ENCODE assay signal across 9 cellular contexts in the genomic region with DNA sequence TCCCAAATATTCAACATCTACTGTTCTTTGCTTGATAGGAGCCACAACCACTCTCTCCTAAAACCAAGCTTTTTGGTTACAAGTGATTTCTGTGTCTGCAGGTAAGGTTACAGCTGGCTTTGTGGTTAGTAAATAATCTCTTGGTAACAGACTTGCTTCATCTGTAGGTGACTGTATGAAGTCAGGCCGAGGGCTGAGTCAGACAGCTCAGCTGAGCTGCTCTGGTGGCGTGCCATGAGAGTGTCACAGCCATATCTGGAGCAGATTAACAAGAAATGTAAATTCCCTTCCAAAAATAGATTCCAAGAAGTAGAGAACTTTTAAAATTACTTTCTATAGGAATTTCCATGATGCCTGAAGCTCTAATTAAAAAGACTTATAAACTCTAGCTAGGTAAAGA. TPM values are rescaled to one million over a fixed set of nuclear protein-coding genes. Genes with fewer than 3 reads are reported as not detected.
A peak's percentile ranks its signal among the peaks of the same experiment; 100 is the strongest.
DNase-seq lines count a peak whose midpoint lies in the region; ATAC-seq, FAIRE-seq and TF ChIP-seq lines count a peak whose summit lies in the region.
"Had no signal": no experiment of that assay in that cellular context is flagged by ENCODE, and none has a peak within 500 bp of the region (broad histone marks: within the 10 kb centered on the region; RNA-seq: fewer than 3 reads in every experiment).

No MANE protein-coding gene starts in this region.

- no peak overlapping the region for H3K27ac Mint-ChIP-seq in CD4-positive, alpha-beta T cell
- H3K27ac Mint-ChIP-seq in naive thymus-derived CD4-positive, alpha-beta T cell: no peak overlapping the region

- peak overlapping the region; percentile 55 for H3K27ac ChIP-seq in SJSA1
- H3K27ac ChIP-seq in mesenchymal stem cell (ENCODE audit: low read length, poor library complexity, severe bottlenecking): no peak overlapping the region
- no peak overlapping the region for H3K27ac ChIP-seq in CD4-positive, alpha-beta T cell (ENCODE audit: low read depth, low read length)
- H3K27ac ChIP-seq in naive thymus-derived CD4-positive, alpha-beta T cell (ENCODE audit: low read depth, low read length): no peak overlapping the region

- H3K9me3 ChIP-seq in SJSA1 (replicated peaks): no peaks in the 10 kb centered on the region
- H3K9me3 ChIP-seq in mesenchymal stem cell (ENCODE audit: control insufficient read depth, low read length): no peaks in the 10 kb centered on the region
- H3K9me3 ChIP-seq in CD4-positive, alpha-beta T cell (ENCODE audit: control insufficient read depth, low read length): no peaks in the 10 kb centered on the region
- H3K9me3 ChIP-seq in naive thymus-derived CD4-positive, alpha-beta T cell (ENCODE audit: control insufficient read depth in 2 of 3, low read length in 3 of 3): no peaks in the 10 kb centered on the region

- no peak overlapping the region for H3K23ac ChIP-seq in mesenchymal stem cell (ENCODE audit: low read length in 2 of 2)

- POLR2A ChIA-PET in CD4-positive, alpha-beta T cell (lab: Charles Lee): no interaction called here
- POLR2A ChIA-PET in naive thymus-derived CD4-positive, alpha-beta T cell (lab: Charles Lee): no interaction called here

- no peak overlapping the region for H3K18ac ChIP-seq in mesenchymal stem cell (ENCODE audit: low read depth in 1 of 2, low read length in 2 of 2)

- H3K36me3 ChIP-seq in SJSA1: no peaks in the 10 kb centered on the region
- H3K36me3 ChIP-seq in mesenchymal stem cell (ENCODE audit: control insufficient read depth in 1 of 2, insufficient read depth in 2 of 2, low read depth in 1 of 2, low read length in 2 of 2): no peaks in the 10 kb centered on the region
- no peaks in the 10 kb centered on the region for H3K36me3 ChIP-seq in naive thymus-derived CD4-positive, alpha-beta T cell (ENCODE audit: control insufficient read depth in 2 of 3, insufficient read depth in 3 of 3, low read length in 3 of 3)

- H4K91ac ChIP-seq in mesenchymal stem cell (ENCODE audit: low read length): no peak overlapping the region

- H3K27me3 Mint-ChIP-seq in CD4-positive, alpha-beta T cell: no peaks in the 10 kb centered on the region
- H3K27me3 Mint-ChIP-seq in naive thymus-derived CD4-positive, alpha-beta T cell: no peaks in the 10 kb centered on the region

- FAIRE-seq in D721Med (lab: Jason Lieb, UNC): no peak
- FAIRE-seq: endothelial cell of umbilical vein had no signal

- peak overlapping the region; percentile 21 for H3K9ac ChIP-seq in mesenchymal stem cell (ENCODE audit: low read length)

- H3K4ac ChIP-seq in mesenchymal stem cell (ENCODE audit: low read depth in 1 of 2, low read length in 2 of 2): no peak overlapping the region

- H2BK15ac ChIP-seq in mesenchymal stem cell (ENCODE audit: low read depth, poor library complexity, severe bottlenecking): no peak overlapping the region

- peak; percentile 70 to 85 for DNase-seq in SJSA1 (ENCODE audit: low read depth in 1 of 2, low spot score in 2 of 2)
- peak; percentile 98 for DNase-seq in mesenchymal stem cell
- no peak for DNase-seq in D721Med (ENCODE audit: insufficient read length, low spot score)
- DNase-seq in CD4-positive, alpha-beta T cell: no peak
- DNase-seq in hippocampal formation (lab: John Stamatoyannopoulos, UW): no peak
- no peak for DNase-seq in naive thymus-derived CD4-positive, alpha-beta T cell

- ATAC-seq in GM18511 (IDR thresholded peaks at IDR 0.05; ENCODE audit: unreplicated experiment) (peak; percentile 97), HG02763 (IDR thresholded peaks at IDR 0.05; ENCODE audit: unreplicated experiment) (peak; percentile 95)
- no peak for ATAC-seq in CD4-positive, alpha-beta T cell (ENCODE audit: poor library complexity)
- ATAC-seq in naive thymus-derived CD4-positive, alpha-beta T cell: no peak

- no peak overlapping the region for H2BK5ac ChIP-seq in mesenchymal stem cell (ENCODE audit: low read depth, low read length, poor library complexity, severe bottlenecking)

- H3K4me1 Mint-ChIP-seq in CD4-positive, alpha-beta T cell (ENCODE audit: low read depth): no peaks in the 10 kb centered on the region
- H3K4me1 Mint-ChIP-seq in naive thymus-derived CD4-positive, alpha-beta T cell: no peaks in the 10 kb centered on the region

- no peak overlapping the region for H3K4me2 ChIP-seq in mesenchymal stem cell (ENCODE audit: low read length, poor library complexity, severe bottlenecking)

- no peak overlapping the region for H2AK5ac ChIP-seq in mesenchymal stem cell (ENCODE audit: low read length, severe bottlenecking)

- no peaks in the 10 kb centered on the region for H3K79me1 ChIP-seq in mesenchymal stem cell (replicated peaks; ENCODE audit: low read length, poor library complexity, severe bottlenecking)

- peaks cover 2% of the 10 kb centered on the region for H3K9me3 Mint-ChIP-seq in CD4-positive, alpha-beta T cell
- H3K9me3 Mint-ChIP-seq in naive thymus-derived CD4-positive, alpha-beta T cell: peaks cover 0 to 3% (median 0%) of the 10 kb centered on the region in 11 donors

- H2AFZ ChIP-seq in mesenchymal stem cell (ENCODE audit: low read depth, low read length): no peak overlapping the region

- no peak overlapping the region for H3K4me3 Mint-ChIP-seq in CD4-positive, alpha-beta T cell
- no peak overlapping the region for H3K4me3 Mint-ChIP-seq in naive thymus-derived CD4-positive, alpha-beta T cell

- no peak overlapping the region for H4K8ac ChIP-seq in mesenchymal stem cell (ENCODE audit: low read length)

- no peaks in the 10 kb centered on the region for H3K27me3 ChIP-seq in SJSA1 (replicated peaks)
- no peaks in the 10 kb centered on the region for H3K27me3 ChIP-seq in mesenchymal stem cell (ENCODE audit: control insufficient read depth in 1 of 2, insufficient read depth in 1 of 2, low read length in 2 of 2)
- no peaks in the 10 kb centered on the region for H3K27me3 ChIP-seq in CD4-positive, alpha-beta T cell (ENCODE audit: control insufficient read depth, insufficient read depth, low read length)
- no peaks in the 10 kb centered on the region for H3K27me3 ChIP-seq in naive thymus-derived CD4-positive, alpha-beta T cell (ENCODE audit: control insufficient read depth in 2 of 2, insufficient read depth in 2 of 2, low read length in 2 of 2)

- WGBS in mesenchymal stem cell: 0% methylated on average over 1 of the region's 2 CpGs

- no peak overlapping the region for H3K14ac ChIP-seq in mesenchymal stem cell (ENCODE audit: low read length in 2 of 2)

- no peak overlapping the region for H2BK120ac ChIP-seq in mesenchymal stem cell (ENCODE audit: low read depth, low read length)

- no peak overlapping the region for H2BK12ac ChIP-seq in mesenchymal stem cell (ENCODE audit: low read length in 2 of 2)

- H3K4me3 ChIP-seq in SJSA1 (no peak overlapping the region), mesenchymal stem cell (ENCODE audit: insufficient read depth in 1 of 2, low read depth in 1 of 2, low read length in 2 of 2) (no peak overlapping the region)
- no peak overlapping the region for H3K4me3 ChIP-seq in naive thymus-derived CD4-positive, alpha-beta T cell (ENCODE audit: low read length)

- H3K36me3 Mint-ChIP-seq in CD4-positive, alpha-beta T cell (ENCODE audit: low read depth): no peaks in the 10 kb centered on the region
- no peaks in the 10 kb centered on the region for H3K36me3 Mint-ChIP-seq in naive thymus-derived CD4-positive, alpha-beta T cell

- TF ChIP-seq CTCF in D721Med (IDR thresholded peaks at IDR 0.05; ENCODE audit: insufficient read depth, missing control alignments): no peak
- TF ChIP-seq CTCF in CD4-positive, alpha-beta T cell (IDR thresholded peaks at IDR 0.05): no peak

- peaks cover 31% of the 10 kb centered on the region for H3K4me1 ChIP-seq in SJSA1 (replicated peaks)
- H3K4me1 ChIP-seq in mesenchymal stem cell (ENCODE audit: control insufficient read depth, insufficient read depth, low read depth, low read length): no peaks in the 10 kb centered on the region
- H3K4me1 ChIP-seq in naive thymus-derived CD4-positive, alpha-beta T cell (ENCODE audit: control insufficient read depth in 2 of 2, insufficient read depth in 2 of 2, low read length in 2 of 2): no peaks in the 10 kb centered on the region

- intact Hi-C loops in CD4-positive, alpha-beta T cell (cut with DNase I, micrococcal nuclease): no loop called here
- intact Hi-C loops in naive thymus-derived CD4-positive, alpha-beta T cell (cut with micrococcal nuclease): no loop called here

- CTCF ChIA-PET in CD4-positive, alpha-beta T cell (lab: Charles Lee): no interaction called here
- CTCF ChIA-PET in naive thymus-derived CD4-positive, alpha-beta T cell (lab: Charles Lee): no interaction called here

RNA-seq across cellular contexts. Expression of a gene that starts 23.7 kb away (rescaled TPM):
- total RNA-seq in SJSA1 (2014; rRNA removed; shearing (Covaris generic)): not detected in 2 replicates
- polyA plus RNA-seq in mesenchymal stem cell (2013, experiment 1 of 2): 0.14 TPM
- 0.19 TPM for polyA plus RNA-seq in mesenchymal stem cell (2013, experiment 2 of 2)
- total RNA-seq in CD4-positive, alpha-beta T cell: not detected
- total RNA-seq in naive thymus-derived CD4-positive, alpha-beta T cell: not detected
- polyA plus RNA-seq in naive thymus-derived CD4-positive, alpha-beta T cell: not detected
- total RNA-seq: endothelial cell of umbilical vein had no signal
- polyA plus RNA-seq: endothelial cell of umbilical vein had no signal

Comparison
In these comparisons a context has a peak if more than half of its experiments do, and no peak if none do; other contexts are left out.
1. ATAC-seq: peak in GM18511 (single experiment) and HG02763 (single experiment); none in CD4-positive, alpha-beta T cell (single experiment) and naive thymus-derived CD4-positive, alpha-beta T cell (single experiment).
2. DNase-seq: peak in SJSA1 (2 of 2) and mesenchymal stem cell (single experiment); none in D721Med (single experiment), CD4-positive, alpha-beta T cell (0 of 10), hippocampal formation (0 of 2) and naive thymus-derived CD4-positive, alpha-beta T cell (0 of 9).